ENCODE assay signal across 8 cellular contexts in genomic region chr12:104456417-104456949, GRCh38. TPM values are rescaled to one million over a fixed set of nuclear protein-coding genes. Genes with fewer than 3 reads are reported as not detected.
DNase-seq lines count a peak whose midpoint lies in the region; ATAC-seq and TF ChIP-seq lines count a peak whose summit lies in the region.

Gene CHST11 (plus strand): TSS chr12:104456948.

- H3K4me3 ChIP-seq in left ventricle myocardium inferior = peak within 1 kb of the TSS; percentile 99
- H3K4me3 ChIP-seq in upper lobe of right lung = peak within 1 kb of the TSS; percentile 93

- DNase-seq in GM10248 (ENCODE audit: extremely low spot score) (peak; percentile 94), NCI-H128 (lab: John Stamatoyannopoulos, UW; ENCODE audit: unreplicated experiment) (peak; percentile 77), amniotic stem cell (lab: John Stamatoyannopoulos, UW) (peak; percentile 84), left ventricle myocardium inferior (peak; percentile 86), posterior cingulate gyrus (peak; percentile 50 to 97 (median 80)), upper lobe of right lung (peak; percentile 93)

- ATAC-seq in HG02610 (IDR thresholded peaks at IDR 0.05; ENCODE audit: unreplicated experiment) (peak; percentile 81), upper lobe of right lung (peak; percentile 93)

- H3K4me1 ChIP-seq in left ventricle myocardium inferior (peaks cover 54% of the 10 kb centered on the region), upper lobe of right lung (peaks cover 32% of the 10 kb centered on the region)

- H3K27me3 Mint-ChIP-seq in T-helper 1 cell treated with Interleukin-12 subunit alpha and Interleukin-12 subunit beta and Interleukin-4 antibody, amounts not matched to agents 30 μg/mL and 1 μg/mL, for 36 hours (ENCODE audit: low read depth) = peaks cover 8% of the 10 kb centered on the region

- peaks cover 18% of the 10 kb centered on the region for H3K36me3 Mint-ChIP-seq in T-helper 1 cell treated with Interleukin-12 subunit alpha and Interleukin-12 subunit beta and Interleukin-4 antibody, amounts not matched to agents 30 μg/mL and 1 μg/mL, for 36 hours (ENCODE audit: low read depth)

- POLR2A ChIA-PET in GM10248 (lab: Yijun Ruan, JAX) = no interaction called here

- peak within 1 kb of the TSS; percentile 96 for H3K27ac Mint-ChIP-seq in T-helper 1 cell treated with Interleukin-12 subunit alpha and Interleukin-12 subunit beta and Interleukin-4 antibody, amounts not matched to agents 30 μg/mL and 1 μg/mL, for 36 hours

- H3K9me3 ChIP-seq in left ventricle myocardium inferior (replicated peaks) = no peaks in the 10 kb centered on the region
- no peaks in the 10 kb centered on the region for H3K9me3 ChIP-seq in upper lobe of right lung

- H3K36me3 ChIP-seq in left ventricle myocardium inferior (no peaks in the 10 kb centered on the region), upper lobe of right lung (no peaks in the 10 kb centered on the region)

- peaks cover 30% of the 10 kb centered on the region for H3K4me1 Mint-ChIP-seq in T-helper 1 cell treated with Interleukin-12 subunit alpha and Interleukin-12 subunit beta and Interleukin-4 antibody, amounts not matched to agents 30 μg/mL and 1 μg/mL, for 36 hours (ENCODE audit: low read depth)

- H3K27ac ChIP-seq in left ventricle myocardium inferior (replicated peaks) = peak within 1 kb of the TSS; percentile 86
- H3K27ac ChIP-seq in upper lobe of right lung = peak within 1 kb of the TSS; percentile 90

- peak within 1 kb of the TSS; percentile 98 for H3K4me3 Mint-ChIP-seq in T-helper 1 cell treated with Interleukin-12 subunit alpha and Interleukin-12 subunit beta and Interleukin-4 antibody, amounts not matched to agents 30 μg/mL and 1 μg/mL, for 36 hours

- no peaks in the 10 kb centered on the region for H3K27me3 ChIP-seq in left ventricle myocardium inferior (ENCODE audit: low read depth)
- no peaks in the 10 kb centered on the region for H3K27me3 ChIP-seq in upper lobe of right lung

- intact Hi-C loops in left ventricle myocardium inferior (cut with micrococcal nuclease) (no loop called here), posterior cingulate gyrus (cut with DNase I) (no loop called here), upper lobe of right lung (cut with DNase I) (no loop called here)

- no peaks in the 10 kb centered on the region for H3K9me3 Mint-ChIP-seq in T-helper 1 cell treated with Interleukin-12 subunit alpha and Interleukin-12 subunit beta and Interleukin-4 antibody, amounts not matched to agents 30 μg/mL and 1 μg/mL, for 36 hours

- no peak for TF ChIP-seq CTCF in GM10248 (IDR thresholded peaks at IDR 0.05; ENCODE audit: control extremely low read depth, extremely low read depth, low read depth, missing control alignments)
- TF ChIP-seq CTCF in left ventricle myocardium inferior (IDR thresholded peaks at IDR 0.05; ENCODE audit: borderline replicate concordance) = peak; percentile 42
- TF ChIP-seq CTCF in upper lobe of right lung (IDR thresholded peaks at IDR 0.05) = peak; percentile 44

- CTCF ChIA-PET in GM10248 (lab: Yijun Ruan, JAX) = interaction anchor here (1.2 to 3.5 kb wide), 8 partner anchors 10 to 334 kb away, joined by 3 to 18 read pairs (median 4); no protein-coding TSS in a partner anchor

RNA-seq across cellular contexts. Expression of gene CHST11, which starts in this region (rescaled TPM):
- total RNA-seq in left ventricle myocardium inferior (6.0 TPM), upper lobe of right lung (56.6 TPM)

Comparison
In these comparisons a context has a peak if more than half of its experiments do, and no peak if none do; other contexts are left out.
1. Peak in every context shown above with its lines: DNase-seq, ATAC-seq, H3K4me3 ChIP-seq and H3K27ac ChIP-seq.